ENCODE assay signal across 1 cellular context in the genomic region with DNA sequence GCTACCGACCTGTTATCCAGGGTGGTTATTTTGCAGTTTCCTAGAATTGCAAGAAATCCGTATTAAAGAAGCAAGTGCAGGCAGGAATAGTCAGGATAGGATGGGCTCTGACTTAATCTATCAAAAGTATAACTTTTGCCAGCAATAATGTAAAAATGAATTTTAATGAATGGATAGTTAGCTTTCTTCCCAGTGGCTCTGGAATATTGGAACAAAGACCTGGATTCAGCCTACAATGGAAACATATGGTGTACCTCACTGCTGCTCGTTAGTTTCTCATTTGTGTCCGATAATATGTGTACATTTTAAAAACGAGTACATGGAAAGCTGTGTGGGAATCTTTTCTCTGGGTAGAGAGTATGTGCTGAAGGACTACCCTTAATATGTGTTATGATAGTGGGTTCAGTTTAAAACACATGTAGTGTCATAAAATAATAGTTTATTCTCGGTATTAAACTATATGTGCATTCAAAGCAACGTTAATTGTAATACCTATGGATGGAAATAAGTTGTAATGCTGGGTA.
TF ChIP-seq lines count a peak whose summit lies in the region.

No MANE protein-coding gene starts in this region.

TF ChIP-seq in H1, 55 proteins besides CTCF, POLR2A, EP300 and RAD21:
- TF ChIP-seq SP2 (IDR thresholded peaks at IDR 0.05; ENCODE audit: low read length) (no peak), RXRA (IDR thresholded peaks at IDR 0.05; ENCODE audit: insufficient read depth, low read depth, low read length) (no peak), BCL11A (IDR thresholded peaks at IDR 0.05; ENCODE audit: low read depth in 2 of 2, low read length in 2 of 2) (no peak), BRCA1 (IDR thresholded peaks at IDR 0.05; ENCODE audit: low read depth, low read length) (no peak), EZH2 (IDR thresholded peaks at IDR 0.05; ENCODE audit: low read depth, low read length, severe bottlenecking) (no peak), HDAC6 (IDR thresholded peaks at IDR 0.05; ENCODE audit: low read depth, low read length) (no peak), FOSL1 (IDR thresholded peaks at IDR 0.05; ENCODE audit: insufficient read depth, low read depth, low read length) (no peak), GABPA (IDR thresholded peaks at IDR 0.05; ENCODE audit: borderline replicate concordance, insufficient read depth, low read length) (no peak), SIRT6 (IDR thresholded peaks at IDR 0.05; ENCODE audit: low read length) (no peak), CEBPB (IDR thresholded peaks at IDR 0.05; ENCODE audit: low read depth, low read length) (no peak), CBX5 (IDR thresholded peaks at IDR 0.05; ENCODE audit: low read depth, low read length) (no peak)
- TF ChIP-seq, protein P1, sequence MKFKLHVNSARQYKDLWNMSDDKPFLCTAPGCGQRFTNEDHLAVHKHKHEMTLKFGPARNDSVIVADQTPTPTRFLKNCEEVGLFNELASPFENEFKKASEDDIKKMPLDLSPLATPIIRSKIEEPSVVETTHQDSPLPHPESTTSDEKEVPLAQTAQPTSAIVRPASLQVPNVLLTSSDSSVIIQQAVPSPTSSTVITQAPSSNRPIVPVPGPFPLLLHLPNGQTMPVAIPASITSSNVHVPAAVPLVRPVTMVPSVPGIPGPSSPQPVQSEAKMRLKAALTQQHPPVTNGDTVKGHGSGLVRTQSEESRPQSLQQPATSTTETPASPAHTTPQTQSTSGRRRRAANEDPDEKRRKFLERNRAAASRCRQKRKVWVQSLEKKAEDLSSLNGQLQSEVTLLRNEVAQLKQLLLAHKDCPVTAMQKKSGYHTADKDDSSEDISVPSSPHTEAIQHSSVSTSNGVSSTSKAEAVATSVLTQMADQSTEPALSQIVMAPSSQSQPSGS (IDR thresholded peaks at IDR 0.05; ENCODE audit: low read length), result no peak
- TF ChIP-seq, protein P2, sequence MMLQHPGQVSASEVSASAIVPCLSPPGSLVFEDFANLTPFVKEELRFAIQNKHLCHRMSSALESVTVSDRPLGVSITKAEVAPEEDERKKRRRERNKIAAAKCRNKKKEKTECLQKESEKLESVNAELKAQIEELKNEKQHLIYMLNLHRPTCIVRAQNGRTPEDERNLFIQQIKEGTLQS (IDR thresholded peaks at IDR 0.05; ENCODE audit: insufficient read depth, low read depth, low read length), result no peak
